17 cellular contexts compared by ENCODE assay signal in the genomic region with DNA sequence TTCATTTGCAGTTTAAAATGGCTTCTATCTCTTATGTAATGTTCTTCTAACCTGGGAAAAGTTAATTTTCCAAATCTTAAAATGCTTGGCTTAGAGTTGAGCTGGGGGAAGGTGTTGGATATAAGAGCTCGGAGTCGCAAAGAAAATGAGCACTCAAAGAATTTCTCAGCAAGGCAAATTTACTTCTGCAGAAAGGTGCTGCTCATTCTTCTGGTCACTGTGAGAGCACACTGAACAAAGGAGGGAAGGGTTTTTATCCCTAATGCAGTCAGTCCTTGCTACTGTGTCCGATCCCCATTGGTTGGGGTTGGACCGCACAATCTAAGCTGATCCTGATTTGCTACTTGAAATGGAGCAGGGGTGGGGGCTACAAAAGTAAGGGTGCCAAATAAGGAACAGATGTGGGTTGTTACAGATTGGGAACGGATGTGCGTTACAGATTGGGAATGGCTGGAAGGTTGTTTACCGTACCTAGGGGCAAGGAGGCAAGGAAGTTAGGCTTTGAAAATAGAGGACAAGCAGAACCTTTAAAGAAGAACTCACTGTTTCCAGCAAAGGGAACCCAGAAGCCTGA.
"Had no signal": no experiment of that assay in that cellular context is flagged by ENCODE, and none has a peak within 500 bp of the region (broad histone marks: within the 10 kb centered on the region; RNA-seq: fewer than 3 reads in every experiment).

No MANE protein-coding gene starts in this region.

- H3K4me3 Mint-ChIP-seq: naive thymus-derived CD8-positive, alpha-beta T cell; neural crest cell had no signal

- H3K36me3 ChIP-seq: esophagus muscularis mucosa, ovary, right atrium auricular region had no signal

- ATAC-seq: left colon; left ventricle myocardium superior; naive thymus-derived CD8-positive, alpha-beta T cell had no signal

- FAIRE-seq: small intestine had no signal

- H3K4me1 ChIP-seq: esophagus muscularis mucosa, right atrium auricular region had no signal

- H3K27ac ChIP-seq: epithelial cell of prostate, esophagus muscularis mucosa, ovary, right atrium auricular region had no signal

- H3K27me3 ChIP-seq: esophagus muscularis mucosa, ovary, right atrium auricular region had no signal

- H3K4me3 ChIP-seq: esophagus muscularis mucosa, lung, ovary, right atrium auricular region had no signal

- H3K4me1 Mint-ChIP-seq: naive thymus-derived CD8-positive, alpha-beta T cell; neural crest cell had no signal

- DNase-seq: effector memory CD4-positive, alpha-beta T cell; left colon; left ventricle myocardium superior; mesendoderm; naive thymus-derived CD8-positive, alpha-beta T cell; nucleus accumbens; ovary; small intestine; stimulated activated CD4-positive, alpha-beta T cell treated with anti-CD3 and anti-CD28 coated beads, Interleukin-12 subunit alpha, Interleukin-12 subunit beta, amount 100 ng/mL, for 4 hours; stimulated activated CD4-positive, alpha-beta T cell treated with anti-CD3 and anti-CD28 coated beads, Interleukin-2, amount 100 ng/mL, for 48 hours; stimulated activated naive CD4-positive, alpha-beta T cell treated with Interleukin-2 at 50 U/mL for 16 hours; trophoblast cell had no signal
